11 cellular contexts compared by ENCODE assay signal in genomic region chr18:51182824-51183223, GRCh38.
"Had no signal": no experiment of that assay in that cellular context is flagged by ENCODE, and none has a peak within 500 bp of the region (broad histone marks: within the 10 kb centered on the region; RNA-seq: fewer than 3 reads in every experiment).

No MANE protein-coding gene starts in this region.

- ATAC-seq: gastroesophageal sphincter, left ventricle myocardium superior, pancreas had no signal

- H3K27me3 ChIP-seq: brain microvascular endothelial cell, gastroesophageal sphincter, pancreas had no signal

- H3K9me3 Mint-ChIP-seq: neural crest cell had no signal

- H3K4me3 Mint-ChIP-seq: neural crest cell had no signal

- H3K4me3 ChIP-seq: gastroesophageal sphincter, pancreas had no signal

- H3K27ac ChIP-seq: brain microvascular endothelial cell, gastroesophageal sphincter, pancreas had no signal

- H3K36me3 ChIP-seq: brain microvascular endothelial cell, pancreas had no signal

- H3K9me3 ChIP-seq: gastroesophageal sphincter, pancreas had no signal

- DNase-seq: activated CD4-positive, CD25-positive, alpha-beta regulatory T cell treated with anti-CD3 and anti-CD28 coated beads, Interleukin-2, amount 50 U/mL, for 72 hours; activated T-cell treated with anti-CD3 and anti-CD28 coated beads for 4 hours; amygdala; brain microvascular endothelial cell; left ventricle myocardium superior; mesenchymal stem cell; pancreas; stimulated activated CD4-positive, alpha-beta T cell treated with anti-CD3 and anti-CD28 coated beads, Interleukin-15, amount 100 ng/mL, for 24 hours; trophoblast cell had no signal
